ENCODE assay signal across 9 cellular contexts in genomic region chr3:59425942-59426341, GRCh38.
DNase-seq lines count a peak whose midpoint lies in the region; ATAC-seq and TF ChIP-seq lines count a peak whose summit lies in the region.
"Had no signal": no experiment of that assay in that cellular context is flagged by ENCODE, and none has a peak within 500 bp of the region (broad histone marks: within the 10 kb centered on the region; RNA-seq: fewer than 3 reads in every experiment).

No MANE protein-coding gene starts in this region.

- ATAC-seq in HG03460 (IDR thresholded peaks at IDR 0.05; ENCODE audit: unreplicated experiment) (no peak), left lobe of liver (no peak)

- no peak overlapping the region for H3K4me3 Mint-ChIP-seq in T-helper 1 cell treated with Interleukin-12 subunit alpha and Interleukin-12 subunit beta and Interleukin-4 antibody, amounts not matched to agents 30 μg/mL and 1 μg/mL, for 36 hours

- TF ChIP-seq CTCF in GM12864 (IDR thresholded peaks at IDR 0.05; ENCODE audit: low read depth, low read length, missing control alignments) = no peak

- H3K4me3 ChIP-seq in GM12864 (ENCODE audit: low read depth, low read length) = no peak overlapping the region

- H3K9me3 Mint-ChIP-seq in T-helper 1 cell treated with Interleukin-12 subunit alpha and Interleukin-12 subunit beta and Interleukin-4 antibody, amounts not matched to agents 30 μg/mL and 1 μg/mL, for 36 hours = no peaks in the 10 kb centered on the region

- DNase-seq in GM12864 (ENCODE audit: low read depth) (peak; percentile 25), SK-N-DZ (ENCODE audit: low spot score) (no peak), SKM-1 (lab: John Stamatoyannopoulos, UW; ENCODE audit: unreplicated experiment) (no peak), left lobe of liver (ENCODE audit: low spot score) (no peak)
- DNase-seq in activated effector memory CD4-positive, alpha-beta T cell treated with Interleukin-2 at 50 U/mL for 16 hours = peak; percentile 16
- DNase-seq in stimulated activated CD4-positive, alpha-beta T cell treated with anti-CD3 and anti-CD28 coated beads, Interleukin-1b, Interleukin-23, amount 100 ng/mL, for 4 hours (ENCODE audit: low read depth in 2 of 2) = peak; percentile 16 to 46
- DNase-seq: NCI-H1436 treated with DMSO at 0.1 percent for 48 hours had no signal

- no peaks in the 10 kb centered on the region for H3K36me3 Mint-ChIP-seq in T-helper 1 cell treated with Interleukin-12 subunit alpha and Interleukin-12 subunit beta and Interleukin-4 antibody, amounts not matched to agents 30 μg/mL and 1 μg/mL, for 36 hours (ENCODE audit: low read depth)

- no peaks in the 10 kb centered on the region for H3K27me3 Mint-ChIP-seq in T-helper 1 cell treated with Interleukin-12 subunit alpha and Interleukin-12 subunit beta and Interleukin-4 antibody, amounts not matched to agents 30 μg/mL and 1 μg/mL, for 36 hours (ENCODE audit: low read depth)

- H3K4me1 Mint-ChIP-seq in T-helper 1 cell treated with Interleukin-12 subunit alpha and Interleukin-12 subunit beta and Interleukin-4 antibody, amounts not matched to agents 30 μg/mL and 1 μg/mL, for 36 hours (ENCODE audit: low read depth) = peaks cover 43% of the 10 kb centered on the region

- H3K27ac Mint-ChIP-seq in T-helper 1 cell treated with Interleukin-12 subunit alpha and Interleukin-12 subunit beta and Interleukin-4 antibody, amounts not matched to agents 30 μg/mL and 1 μg/mL, for 36 hours = peak overlapping the region; percentile 38

Comparison
In these comparisons a context has a peak if more than half of its experiments do, and no peak if none do; other contexts are left out.
1. DNase-seq: peak in GM12864 (single experiment), activated effector memory CD4-positive, alpha-beta T cell treated with Interleukin-2 at 50 U/mL for 16 hours (single experiment) and stimulated activated CD4-positive, alpha-beta T cell treated with anti-CD3 and anti-CD28 coated beads, Interleukin-1b, Interleukin-23, amount 100 ng/mL, for 4 hours (2 of 2); none in SK-N-DZ (single experiment), SKM-1 (single experiment) and left lobe of liver (single experiment).